ENCODE assay signal across 9 cellular contexts in the genomic region with DNA sequence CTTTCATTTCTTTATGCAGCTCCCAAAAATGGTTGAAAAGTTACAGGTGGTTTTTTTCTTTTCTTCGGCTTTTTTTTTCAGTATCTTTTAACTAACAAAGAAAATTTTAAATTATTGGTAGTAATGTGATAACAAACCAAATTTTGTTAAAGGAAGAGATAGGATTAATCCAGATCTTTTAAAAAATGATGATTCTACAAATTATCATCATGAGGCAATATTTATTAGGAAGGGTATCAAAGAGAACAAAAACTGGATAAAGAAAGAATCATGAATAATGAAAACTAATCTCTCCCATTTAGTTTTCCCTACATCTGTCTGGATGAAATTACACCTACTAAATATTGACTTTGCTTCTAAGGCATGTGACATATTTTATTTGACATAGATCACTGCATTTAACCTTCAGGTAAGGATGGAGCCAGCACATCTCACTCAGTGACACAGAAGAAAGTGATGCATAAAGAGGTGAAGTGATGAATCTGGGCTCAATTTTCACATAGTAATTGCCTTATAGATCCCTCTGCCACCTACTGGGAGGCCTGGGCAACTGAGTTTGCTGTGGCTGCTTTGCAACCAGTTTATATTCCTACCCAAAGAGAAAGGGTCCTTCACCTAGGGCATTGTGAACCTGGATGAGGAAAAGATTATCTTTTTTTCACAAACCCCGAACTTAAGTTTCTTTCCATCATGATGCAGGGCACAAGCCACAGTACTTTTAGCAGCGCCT.
A peak's percentile ranks its signal among the peaks of the same experiment; 100 is the strongest.
DNase-seq lines count a peak whose midpoint lies in the region; ATAC-seq and TF ChIP-seq lines count a peak whose summit lies in the region.
"Had no signal": no experiment of that assay in that cellular context is flagged by ENCODE, and none has a peak within 500 bp of the region (broad histone marks: within the 10 kb centered on the region; RNA-seq: fewer than 3 reads in every experiment).

No MANE protein-coding gene starts in this region.

- H3K9me3 ChIP-seq in BLaER1, result peaks cover 15% of the 10 kb centered on the region
- H3K9me3 ChIP-seq in SK-N-SH, result no peaks in the 10 kb centered on the region
- H3K9me3 ChIP-seq in hepatocyte (ENCODE audit: low read depth), result no peaks in the 10 kb centered on the region

- no peak for TF ChIP-seq EP300 in SK-N-SH (IDR thresholded peaks at IDR 0.05; ENCODE audit: borderline replicate concordance in 1 of 2, low read depth in 1 of 2, low read length in 1 of 2)

- no peaks in the 10 kb centered on the region for H3K36me3 Mint-ChIP-seq in stimulated activated memory B cell treated with anti-CD40 and anti-IgM and Interleukin-4, amounts not matched to agents 10 μg/mL and 1 μg/mL and 100 μg/mL, for 72 hours

- H2AFZ ChIP-seq in SK-N-SH (ENCODE audit: low read depth) (no peak overlapping the region), hepatocyte (no peak overlapping the region)

- 0% methylated on average over 3 of the region's 3 CpGs for WGBS in SK-N-SH (ENCODE audit: low lambda C conversion rate)
- 86% methylated on average over 3 of the region's 3 CpGs for WGBS in hepatocyte (ENCODE audit: low lambda C conversion rate, missing lambda C conversion rate)

- H3K4me1 Mint-ChIP-seq in stimulated activated memory B cell treated with anti-CD40 and anti-IgM and Interleukin-4, amounts not matched to agents 10 μg/mL and 1 μg/mL and 100 μg/mL, for 72 hours, result no peaks in the 10 kb centered on the region

- no peak for ATAC-seq in HG03565 (IDR thresholded peaks at IDR 0.05; ENCODE audit: unreplicated experiment)
- ATAC-seq in HG03378 (IDR thresholded peaks at IDR 0.05; ENCODE audit: unreplicated experiment), result no peak
- no peak for ATAC-seq in stimulated activated memory B cell treated with anti-CD40 and anti-IgM and Interleukin-4, amounts not matched to agents 10 μg/mL and 1 μg/mL and 100 μg/mL, for 72 hours

- POLR2A ChIA-PET in SK-N-SH (lab: Yijun Ruan, JAX), result no interaction called here

- no peak overlapping the region for H3K27ac Mint-ChIP-seq in stimulated activated memory B cell treated with anti-CD40 and anti-IgM and Interleukin-4, amounts not matched to agents 10 μg/mL and 1 μg/mL and 100 μg/mL, for 72 hours

- no peaks in the 10 kb centered on the region for H3K27me3 ChIP-seq in BLaER1
- no peaks in the 10 kb centered on the region; the same call in 1 of the 2 replicates for H3K27me3 ChIP-seq in SK-N-SH (ENCODE audit: insufficient read depth)
- H3K27me3 ChIP-seq in hepatocyte, result no peaks in the 10 kb centered on the region

- H3K9ac ChIP-seq in BLaER1 (no peak overlapping the region), SK-N-SH (no peak overlapping the region)

- H4K20me1 ChIP-seq in BLaER1 (no peaks in the 10 kb centered on the region), SK-N-SH (ENCODE audit: insufficient read depth) (no peaks in the 10 kb centered on the region), hepatocyte (ENCODE audit: insufficient read depth, poor library complexity, severe bottlenecking) (no peaks in the 10 kb centered on the region)

- TF ChIP-seq RAD21 in SK-N-SH (IDR thresholded peaks at IDR 0.05; ENCODE audit: low read length), result no peak

- no peaks in the 10 kb centered on the region for H3K27me3 Mint-ChIP-seq in stimulated activated memory B cell treated with anti-CD40 and anti-IgM and Interleukin-4, amounts not matched to agents 10 μg/mL and 1 μg/mL and 100 μg/mL, for 72 hours

- H3K4me2 ChIP-seq in BLaER1 (peak overlapping the region; percentile 60), SK-N-SH (no peak overlapping the region), hepatocyte (no peak overlapping the region)

- no peak for DNase-seq in GM12865 (ENCODE audit: low read depth)
- DNase-seq in SK-N-SH, result no peak
- peak; percentile 17 for DNase-seq in hepatocyte (ENCODE audit: low spot score)
- DNase-seq in cerebellum (ENCODE audit: low spot score), result no peak
- DNase-seq: NK-92 treated with Interleukin-12 subunit alpha and Interleukin-12 subunit beta, amount 100 ng/mL, for 24 hours had no signal

- no peak overlapping the region for H3K4me3 ChIP-seq in BLaER1
- no peak overlapping the region for H3K4me3 ChIP-seq in GM12865 (ENCODE audit: low read depth, low read length)
- H3K4me3 ChIP-seq in SK-N-SH (ENCODE audit: low read depth in 2 of 2, low read length in 1 of 2), result no peak overlapping the region
- H3K4me3 ChIP-seq in hepatocyte, result no peak overlapping the region

- peaks cover 2% of the 10 kb centered on the region for H3K9me3 Mint-ChIP-seq in stimulated activated memory B cell treated with anti-CD40 and anti-IgM and Interleukin-4, amounts not matched to agents 10 μg/mL and 1 μg/mL and 100 μg/mL, for 72 hours

- CTCF ChIA-PET in SK-N-SH (lab: Yijun Ruan, JAX), result no interaction called here

- H3K36me3 ChIP-seq in BLaER1 (no peaks in the 10 kb centered on the region), SK-N-SH (replicated peaks in 1 of 2; ENCODE audit: control insufficient read depth in 1 of 2, insufficient read depth in 2 of 2, low read length in 1 of 2) (no peaks in the 10 kb centered on the region), hepatocyte (replicated peaks; ENCODE audit: insufficient read depth, low read depth) (no peaks in the 10 kb centered on the region)

- H3K4me3 Mint-ChIP-seq in stimulated activated memory B cell treated with anti-CD40 and anti-IgM and Interleukin-4, amounts not matched to agents 10 μg/mL and 1 μg/mL and 100 μg/mL, for 72 hours, result no peak overlapping the region

- H3F3A ChIP-seq in SK-N-SH (replicated peaks; ENCODE audit: insufficient read depth), result no peaks in the 10 kb centered on the region

- H3K79me2 ChIP-seq in SK-N-SH (ENCODE audit: insufficient read depth) (no peaks in the 10 kb centered on the region), hepatocyte (no peaks in the 10 kb centered on the region)

- H3K4me1 ChIP-seq in BLaER1, result peaks cover 51% of the 10 kb centered on the region
- H3K4me1 ChIP-seq in SK-N-SH (ENCODE audit: control insufficient read depth in 1 of 2, insufficient read depth in 2 of 2, low read depth in 1 of 2, low read length in 1 of 2), result no peaks in the 10 kb centered on the region
- no peaks in the 10 kb centered on the region for H3K4me1 ChIP-seq in hepatocyte (ENCODE audit: insufficient read depth)

- no peak overlapping the region for H3K27ac ChIP-seq in BLaER1
- H3K27ac ChIP-seq in SK-N-SH (ENCODE audit: low read depth in 2 of 2, low read length in 1 of 2), result no peak overlapping the region
- no peak overlapping the region for H3K27ac ChIP-seq in hepatocyte

- H3K9me2 ChIP-seq in SK-N-SH (no peaks in the 10 kb centered on the region), hepatocyte (replicated peaks; ENCODE audit: insufficient read depth) (no peaks in the 10 kb centered on the region)

- TF ChIP-seq CTCF in GM12865 (IDR thresholded peaks at IDR 0.05; ENCODE audit: insufficient read depth, low read depth, low read length, missing control alignments) (peak; percentile 10), SK-N-SH (IDR thresholded peaks at IDR 0.05) (peak; percentile 34), hepatocyte (IDR thresholded peaks at IDR 0.05; ENCODE audit: poor library complexity) (peak; percentile 30)

TF ChIP-seq in SK-N-SH, 30 proteins besides CTCF, POLR2A, EP300 and RAD21:
- TF ChIP-seq RFX5 (IDR thresholded peaks at IDR 0.05; ENCODE audit: low read length), result no peak
- TF ChIP-seq, protein P1, sequence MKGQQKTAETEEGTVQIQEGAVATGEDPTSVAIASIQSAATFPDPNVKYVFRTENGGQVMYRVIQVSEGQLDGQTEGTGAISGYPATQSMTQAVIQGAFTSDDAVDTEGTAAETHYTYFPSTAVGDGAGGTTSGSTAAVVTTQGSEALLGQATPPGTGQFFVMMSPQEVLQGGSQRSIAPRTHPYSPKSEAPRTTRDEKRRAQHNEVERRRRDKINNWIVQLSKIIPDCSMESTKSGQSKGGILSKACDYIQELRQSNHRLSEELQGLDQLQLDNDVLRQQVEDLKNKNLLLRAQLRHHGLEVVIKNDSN (IDR thresholded peaks at IDR 0.05; ENCODE audit: borderline replicate concordance, low read depth), result no peak
- no peak for TF ChIP-seq RXRA (IDR thresholded peaks at IDR 0.05; ENCODE audit: borderline replicate concordance, low read depth)
- TF ChIP-seq TCF12 (IDR thresholded peaks at IDR 0.05), result no peak
- TF ChIP-seq RCOR1 (IDR thresholded peaks at IDR 0.05; ENCODE audit: low read length), result no peak
- TF ChIP-seq, protein P2, sequence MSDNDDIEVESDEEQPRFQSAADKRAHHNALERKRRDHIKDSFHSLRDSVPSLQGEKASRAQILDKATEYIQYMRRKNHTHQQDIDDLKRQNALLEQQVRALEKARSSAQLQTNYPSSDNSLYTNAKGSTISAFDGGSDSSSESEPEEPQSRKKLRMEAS (IDR thresholded peaks at IDR 0.05; ENCODE audit: low read depth), result no peak
- TF ChIP-seq SIN3A (IDR thresholded peaks at IDR 0.05; ENCODE audit: borderline replicate concordance, low read depth, low read length), result no peak
- no peak for TF ChIP-seq CHD2 (IDR thresholded peaks at IDR 0.05; ENCODE audit: low read length, partially characterized antibody)
- TF ChIP-seq FOXM1 (IDR thresholded peaks at IDR 0.05; ENCODE audit: low read depth), result no peak
- TF ChIP-seq NRF1 (IDR thresholded peaks at IDR 0.05; ENCODE audit: low read depth, low read length), result no peak
- TF ChIP-seq, protein P3, sequence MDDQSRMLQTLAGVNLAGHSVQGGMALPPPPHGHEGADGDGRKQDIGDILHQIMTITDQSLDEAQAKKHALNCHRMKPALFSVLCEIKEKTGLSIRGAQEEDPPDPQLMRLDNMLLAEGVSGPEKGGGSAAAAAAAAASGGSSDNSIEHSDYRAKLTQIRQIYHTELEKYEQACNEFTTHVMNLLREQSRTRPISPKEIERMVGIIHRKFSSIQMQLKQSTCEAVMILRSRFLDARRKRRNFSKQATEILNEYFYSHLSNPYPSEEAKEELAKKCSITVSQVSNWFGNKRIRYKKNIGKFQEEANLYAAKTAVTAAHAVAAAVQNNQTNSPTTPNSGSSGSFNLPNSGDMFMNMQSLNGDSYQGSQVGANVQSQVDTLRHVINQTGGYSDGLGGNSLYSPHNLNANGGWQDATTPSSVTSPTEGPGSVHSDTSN (IDR thresholded peaks at IDR 0.05), result no peak
- no peak for TF ChIP-seq ELF1 (IDR thresholded peaks at IDR 0.05)
- no peak for TF ChIP-seq MEF2A (IDR thresholded peaks at IDR 0.05; ENCODE audit: borderline replicate concordance, low read depth)
- no peak for TF ChIP-seq SMC3 (IDR thresholded peaks at IDR 0.05; ENCODE audit: low read depth, low read length)
- no peak for TF ChIP-seq JUND (IDR thresholded peaks at IDR 0.05)
